ENCODE assay signal across 8 cellular contexts in genomic region chr2:20378891-20379519, GRCh38. TPM values are rescaled to one million over a fixed set of nuclear protein-coding genes. Genes with fewer than 3 reads are reported as not detected.
DNase-seq lines count a peak whose midpoint lies in the region; ATAC-seq, FAIRE-seq and TF ChIP-seq lines count a peak whose summit lies in the region.

No MANE protein-coding gene starts in this region.

- no peak overlapping the region for H3K4me3 ChIP-seq in AG09309 (ENCODE audit: control insufficient read depth, low read depth, low read length)

- no peak for FAIRE-seq in RCC 7860 (lab: Jason Lieb, UNC)

- H3K27me3 Mint-ChIP-seq in H9 (ENCODE audit: low read depth) (no peaks in the 10 kb centered on the region; the same call in 1 of the 2 replicates), mesothelial cell of epicardium (ENCODE audit: low read depth) (no peaks in the 10 kb centered on the region)

- no peak overlapping the region for H3K18ac ChIP-seq in H9 (ENCODE audit: insufficient read length, low read depth, low read length)

- H3K4me1 ChIP-seq in H9 (ENCODE audit: insufficient read depth, low read length): no peaks in the 10 kb centered on the region

- no peak overlapping the region for H3K23ac ChIP-seq in H9 (ENCODE audit: insufficient read length, low read depth, low read length)

- H3K4me1 Mint-ChIP-seq in H9 (peaks cover 23 to 26% of the 10 kb centered on the region in 2 experiments), mesothelial cell of epicardium (peaks cover 36% of the 10 kb centered on the region)

- H3K4ac ChIP-seq in H9 (ENCODE audit: low read depth, low read length): no peak overlapping the region

- H3K36me3 Mint-ChIP-seq in H9 (ENCODE audit: insufficient read depth in 1 of 3, low read depth in 3 of 3) (no peaks in the 10 kb centered on the region), mesothelial cell of epicardium (no peaks in the 10 kb centered on the region)

- H3K9me3 Mint-ChIP-seq in H9 (no peaks in the 10 kb centered on the region), mesothelial cell of epicardium (no peaks in the 10 kb centered on the region)

- H3K79me1 ChIP-seq in H9 (ENCODE audit: insufficient read depth, low read depth, low read length, poor library complexity, severe bottlenecking): no peaks in the 10 kb centered on the region

- H3K27ac ChIP-seq in H9 (ENCODE audit: insufficient read length, low read depth, low read length): no peak overlapping the region

- H2BK15ac ChIP-seq in H9 (ENCODE audit: low read depth, low read length): no peak overlapping the region

- H3K9me3 ChIP-seq in H9 (ENCODE audit: control insufficient read depth, low read depth, low read length): no peaks in the 10 kb centered on the region

- H3K9ac ChIP-seq in H9 (ENCODE audit: extremely low read depth, insufficient read length, low read length): no peak overlapping the region

- ATAC-seq in HG02763 (IDR thresholded peaks at IDR 0.05; ENCODE audit: unreplicated experiment): no peak

- no peak overlapping the region for H4K91ac ChIP-seq in H9 (ENCODE audit: insufficient read length, low read depth, low read length)

- TF ChIP-seq CTCF in AG09309 (IDR thresholded peaks at IDR 0.05; ENCODE audit: control insufficient read depth, insufficient read depth, low read depth, low read length, missing control alignments): peak; percentile 97
- peak; percentile 87 for TF ChIP-seq CTCF in H9 (conservative IDR thresholded peaks at IDR 0.05)
- TF ChIP-seq CTCF in mesothelial cell of epicardium (IDR thresholded peaks at IDR 0.05; ENCODE audit: unreplicated experiment): no peak

- H4K20me1 ChIP-seq in H9 (ENCODE audit: control insufficient read depth, insufficient read depth, insufficient read length): no peaks in the 10 kb centered on the region

- no peak overlapping the region for H3K4me3 Mint-ChIP-seq in H9
- H3K4me3 Mint-ChIP-seq in mesothelial cell of epicardium: no peak overlapping the region

- peak; percentile 56 for DNase-seq in AG09309 (ENCODE audit: low read depth)
- DNase-seq in H9: peak; percentile 85
- DNase-seq in RCC 7860 (ENCODE audit: low spot score): peak; percentile 49
- peak; percentile 17 to 45 for DNase-seq in erythroblast (lab: John Stamatoyannopoulos, UW)
- DNase-seq in mesothelial cell of epicardium (ENCODE audit: low spot score in 2 of 2, unreplicated experiment in 2 of 2): peak; percentile 37 to 75
- DNase-seq in stimulated activated CD4-positive, alpha-beta T cell treated with anti-CD3 and anti-CD28 coated beads, Interleukin-2, amount 100 ng/mL, for 24 hours: no peak
- no peak for DNase-seq in NOMO-1 treated with dmso at 0.1 percent for 144 hours (lab: John Stamatoyannopoulos, UW; ENCODE audit: unreplicated experiment)

- no peak overlapping the region for H3T11ph ChIP-seq in H9 (ENCODE audit: low read length)

- H3K79me2 ChIP-seq in H9 (ENCODE audit: insufficient read depth, low read length): no peaks in the 10 kb centered on the region

- H2BK12ac ChIP-seq in H9 (ENCODE audit: insufficient read length, low read depth, low read length): no peak overlapping the region

- H3K4me2 ChIP-seq in H9 (ENCODE audit: insufficient read depth, insufficient read length, low read length): no peak overlapping the region

- no peak overlapping the region for H2AK5ac ChIP-seq in H9 (ENCODE audit: insufficient read length, low read length)

- no peaks in the 10 kb centered on the region for H3K23me2 ChIP-seq in H9 (ENCODE audit: insufficient read length, low read depth, low read length, poor library complexity, severe bottlenecking)

- H3K27ac Mint-ChIP-seq in H9 (peak overlapping the region in 1 of 3 experiments; percentile 92; a peak in 1 of 7 replicates), mesothelial cell of epicardium (peak overlapping the region; percentile 1)

- H2BK5ac ChIP-seq in H9 (ENCODE audit: insufficient read length, low read length): no peak overlapping the region

- no peak for TF ChIP-seq POLR2A in erythroblast (IDR thresholded peaks at IDR 0.05; ENCODE audit: low read length)

- no peak overlapping the region for H2BK120ac ChIP-seq in H9 (ENCODE audit: low read depth, low read length, poor library complexity, severe bottlenecking)

- H2BK20ac ChIP-seq in H9 (ENCODE audit: low read depth, low read length, poor library complexity, severe bottlenecking): no peak overlapping the region

- no peak overlapping the region for H3K14ac ChIP-seq in H9 (ENCODE audit: insufficient read depth, low read length)

- H4K8ac ChIP-seq in H9 (replicated peaks; ENCODE audit: insufficient read length, low read depth, low read length): no peak overlapping the region

- no peaks in the 10 kb centered on the region for H3K27me3 ChIP-seq in H9 (ENCODE audit: insufficient read depth, low read length)

- H4K5ac ChIP-seq in H9 (ENCODE audit: insufficient read length, low read depth, low read length): no peak overlapping the region

- H2AFZ ChIP-seq in H9 (ENCODE audit: low read length): no peak overlapping the region

- no CpG with 5 or more reads among the region's 13 CpGs for WGBS in H9 (ENCODE audit: extremely low coverage, insufficient read length, low lambda C conversion rate)

- no peak overlapping the region for H3K56ac ChIP-seq in H9 (ENCODE audit: insufficient read length, low read depth, low read length)

RNA-seq across cellular contexts. Expression of gene PUM2, which starts 28.4 kb away (rescaled TPM):
- total RNA-seq in H9 (2021) (92.3 and 96.6 TPM in 2 replicates), mesothelial cell of epicardium (113 to 122 TPM (median 120 TPM) in 3 replicates)

Comparison
In these comparisons a context has a peak if more than half of its experiments do, and no peak if none do; other contexts are left out.
1. DNase-seq: peak in AG09309 (single experiment), H9 (single experiment), RCC 7860 (single experiment), erythroblast (2 of 2) and mesothelial cell of epicardium (2 of 2); none in stimulated activated CD4-positive, alpha-beta T cell treated with anti-CD3 and anti-CD28 coated beads, Interleukin-2, amount 100 ng/mL, for 24 hours (0 of 2) and NOMO-1 treated with dmso at 0.1 percent for 144 hours (single experiment).